Comparison of ENCODE assay signal across 8 cellular contexts in genomic region chr6:12134581-12134980, GRCh38.
"Had no signal": no experiment of that assay in that cellular context is flagged by ENCODE, and none has a peak within 500 bp of the region (broad histone marks: within the 10 kb centered on the region; RNA-seq: fewer than 3 reads in every experiment).

No MANE protein-coding gene starts in this region.

- DNase-seq: H9, HCEC 1CT had no signal

- H3K27ac Mint-ChIP-seq: GM23338, H9, IgD-negative memory B cell had no signal

- H3K27me3 Mint-ChIP-seq: IgD-negative memory B cell had no signal

- H2AFZ ChIP-seq: GM23338 had no signal

- H3K4me3 Mint-ChIP-seq: GM23338, H9, IgD-negative memory B cell had no signal

- ATAC-seq: GM23338, HepG2 had no signal

- H3K4me1 Mint-ChIP-seq: GM23338 had no signal

- H3K9me3 Mint-ChIP-seq: IgD-negative memory B cell had no signal

- H3K4me3 ChIP-seq: GM23338 had no signal

- FAIRE-seq: H1, H54, HepG2 had no signal

- H3K4me2 ChIP-seq: GM23338 had no signal

- H3K27ac ChIP-seq: HL-60 had no signal
